In genomic region chr3:165642761-165643432, GRCh38 we compare ENCODE assay signal across 8 cellular contexts.
DNase-seq lines count a peak whose midpoint lies in the region; ATAC-seq and TF ChIP-seq lines count a peak whose summit lies in the region.
"Had no signal": no experiment of that assay in that cellular context is flagged by ENCODE, and none has a peak within 500 bp of the region (broad histone marks: within the 10 kb centered on the region; RNA-seq: fewer than 3 reads in every experiment).

No MANE protein-coding gene starts in this region.

- POLR2A ChIA-PET in T-cell (lab: Charles Lee), result no interaction called here

- H3K27me3 ChIP-seq in gastroesophageal sphincter, result no peaks in the 10 kb centered on the region
- H3K27me3 ChIP-seq: cardiac muscle cell had no signal

- no peaks in the 10 kb centered on the region for H3K36me3 ChIP-seq in gastroesophageal sphincter
- H3K36me3 ChIP-seq: cardiac muscle cell had no signal

- in situ Hi-C loops in SK-MEL-5 (cut with HindIII; ENCODE audit: low pct_unique_long_range_greater_than_20kb, low sequenced_read_pairs), result no loop called here

- no peak overlapping the region for H3K27ac Mint-ChIP-seq in T-cell

- TF ChIP-seq CTCF in gastroesophageal sphincter (IDR thresholded peaks at IDR 0.05), result no peak

- WGBS in gastroesophageal sphincter (ENCODE audit: low coverage in 1 of 2), 2 donors, result 11 to 13% methylated on average over 4 of the region's 4 CpGs

- peak; percentile 96 for ATAC-seq in gastroesophageal sphincter
- ATAC-seq in T-cell (replicated peaks in 1 of 4), result no peak

- CTCF ChIA-PET in T-cell (lab: Charles Lee), result no interaction called here

- peaks cover 0 to 17% (median 10%) of the 10 kb centered on the region in 3 donors for H3K4me1 ChIP-seq in gastroesophageal sphincter

- DNase-seq in HS-5 (ENCODE audit: low read depth), result peak; percentile 98
- DNase-seq in SK-MEL-5 (ENCODE audit: low read depth, low spot score), result peak; percentile 38
- DNase-seq in stromal cell of bone marrow (ENCODE audit: low read depth), result peak; percentile 96
- DNase-seq in activated T-cell treated with anti-CD3 and anti-CD28 coated beads, Interleukin-2, amount 50 U/mL, for 48 hours, result no peak
- DNase-seq in activated gamma-delta T cell treated with Interleukin-2 at 50 U/mL for 16 hours, result no peak
- DNase-seq in T-cell, result no peak

- no peaks in the 10 kb centered on the region for H3K27me3 Mint-ChIP-seq in T-cell

- TF ChIP-seq EP300 in gastroesophageal sphincter (IDR thresholded peaks at IDR 0.05), result no peak

- H3K9me3 ChIP-seq in gastroesophageal sphincter, result peaks cover 0 to 7% (median 0%) of the 10 kb centered on the region in 3 donors

- no peak overlapping the region for H3K4me3 Mint-ChIP-seq in T-cell

- no peaks in the 10 kb centered on the region for H3K4me1 Mint-ChIP-seq in T-cell

- H3K36me3 Mint-ChIP-seq in T-cell, result no peaks in the 10 kb centered on the region

- no peak for TF ChIP-seq POLR2A in gastroesophageal sphincter (IDR thresholded peaks at IDR 0.05)

- no peak overlapping the region for H3K4me3 ChIP-seq in gastroesophageal sphincter
- H3K4me3 ChIP-seq: cardiac muscle cell had no signal

- peak overlapping the region; percentile 82 to 96 (median 84) for H3K27ac ChIP-seq in gastroesophageal sphincter
- H3K27ac ChIP-seq: cardiac muscle cell had no signal

- H3K9me3 Mint-ChIP-seq in T-cell, result peaks cover 6 to 10% (median 9%) of the 10 kb centered on the region in 3 donors

Comparison
In these comparisons a context has a peak if more than half of its experiments do, and no peak if none do; other contexts are left out.
1. DNase-seq: peak in HS-5 (single experiment), SK-MEL-5 (single experiment) and stromal cell of bone marrow (single experiment); none in activated T-cell treated with anti-CD3 and anti-CD28 coated beads, Interleukin-2, amount 50 U/mL, for 48 hours (0 of 2), activated gamma-delta T cell treated with Interleukin-2 at 50 U/mL for 16 hours (single experiment) and T-cell (0 of 34).